21 cellular contexts compared by ENCODE assay signal in genomic region chr1:118949317-118949716, GRCh38. TPM values are rescaled to one million over a fixed set of nuclear protein-coding genes. Genes with fewer than 3 reads are reported as not detected.
DNase-seq lines count a peak whose midpoint lies in the region; ATAC-seq and TF ChIP-seq lines count a peak whose summit lies in the region.
"Had no signal": no experiment of that assay in that cellular context is flagged by ENCODE, and none has a peak within 500 bp of the region (broad histone marks: within the 10 kb centered on the region; RNA-seq: fewer than 3 reads in every experiment).

No MANE protein-coding gene starts in this region.

- POLR2A ChIA-PET in naive thymus-derived CD4-positive, alpha-beta T cell (lab: Charles Lee), result no interaction called here

- H3K27me3 ChIP-seq in right atrium auricular region (no peaks in the 10 kb centered on the region), SJSA1 (replicated peaks) (no peaks in the 10 kb centered on the region), tibial nerve (no peaks in the 10 kb centered on the region)
- no peaks in the 10 kb centered on the region for H3K27me3 ChIP-seq in naive thymus-derived CD4-positive, alpha-beta T cell (ENCODE audit: control insufficient read depth in 2 of 2, insufficient read depth in 2 of 2, low read length in 2 of 2)
- H3K27me3 ChIP-seq: adrenal gland had no signal

- H3K4me1 Mint-ChIP-seq in naive thymus-derived CD4-positive, alpha-beta T cell, result no peaks in the 10 kb centered on the region
- H3K4me1 Mint-ChIP-seq: activated CD4-positive, alpha-beta T cell treated with anti-CD3 and anti-CD28 coated beads, Interleukin-2, amount 10 ng/mL, durations not matched to agents 7 days and 5 days had no signal

- no peak for TF ChIP-seq POLR2A in tibial nerve (IDR thresholded peaks at IDR 0.05)

- H3K27ac Mint-ChIP-seq in naive thymus-derived CD4-positive, alpha-beta T cell, result no peak overlapping the region
- H3K27ac Mint-ChIP-seq: activated CD4-positive, alpha-beta T cell treated with anti-CD3 and anti-CD28 coated beads, Interleukin-2, amount 10 ng/mL, durations not matched to agents 7 days and 5 days; H9 had no signal

- no peak overlapping the region for H3K4me3 ChIP-seq in right atrium auricular region
- H3K4me3 ChIP-seq in SJSA1, result no peak overlapping the region
- no peak overlapping the region for H3K4me3 ChIP-seq in tibial nerve
- no peak overlapping the region for H3K4me3 ChIP-seq in naive thymus-derived CD4-positive, alpha-beta T cell (ENCODE audit: low read length)
- H3K4me3 ChIP-seq: adrenal gland had no signal

- H3K36me3 ChIP-seq in right atrium auricular region (no peaks in the 10 kb centered on the region), SJSA1 (peaks cover 45% of the 10 kb centered on the region), tibial nerve (no peaks in the 10 kb centered on the region)
- H3K36me3 ChIP-seq in naive thymus-derived CD4-positive, alpha-beta T cell (ENCODE audit: control insufficient read depth in 2 of 3, insufficient read depth in 3 of 3, low read length in 3 of 3), result no peaks in the 10 kb centered on the region
- H3K36me3 ChIP-seq: adrenal gland had no signal

- DNase-seq in right atrium auricular region (ENCODE audit: low spot score) (peak; percentile 62), cardiac septum (ENCODE audit: low spot score) (no peak), SJSA1 (ENCODE audit: low read depth in 1 of 2, low spot score in 2 of 2) (peak in 1 of 2 experiments; percentile 29), iris pigment epithelial cell (ENCODE audit: low read depth) (peak; percentile 17), tibial nerve (ENCODE audit: low spot score in 2 of 2) (peak; percentile 37 to 40), ureter (ENCODE audit: low spot score) (no peak), NCI-H1694 treated with DMSO at 0.1 percent for 48 hours (lab: John Stamatoyannopoulos, UW) (no peak)
- DNase-seq in naive thymus-derived CD4-positive, alpha-beta T cell, result no peak
- DNase-seq: activated CD4-positive, alpha-beta T cell treated with anti-CD3 and anti-CD28 coated beads, Interleukin-2, amount 10 ng/mL, durations not matched to agents 7 days and 5 days; activated T-cell treated with anti-CD3 and anti-CD28 coated beads, Interleukin-2, amount 50 U/mL, for 48 hours; adrenal gland; cortex of kidney; H9; mammary epithelial cell; NCI-H2029; NCI-H748 treated with DMSO at 0.1 percent for 48 hours; SHP77; small intestine; stimulated activated naive CD8-positive, alpha-beta T cell treated with anti-CD3 and anti-CD28 coated beads, Interleukin-15, Interleukin-2, amounts not matched to agents 100 U/mL and 50 U/mL, for 24 hours had no signal

- H3K4me3 Mint-ChIP-seq in naive thymus-derived CD4-positive, alpha-beta T cell, result no peak overlapping the region
- H3K4me3 Mint-ChIP-seq: activated CD4-positive, alpha-beta T cell treated with anti-CD3 and anti-CD28 coated beads, Interleukin-2, amount 10 ng/mL, durations not matched to agents 7 days and 5 days; H9 had no signal

- H3K4me1 ChIP-seq in right atrium auricular region (no peaks in the 10 kb centered on the region), SJSA1 (replicated peaks) (peaks cover 74% of the 10 kb centered on the region), tibial nerve (peaks cover 0 to 43% (median 0%) of the 10 kb centered on the region in 4 donors)
- no peaks in the 10 kb centered on the region for H3K4me1 ChIP-seq in naive thymus-derived CD4-positive, alpha-beta T cell (ENCODE audit: control insufficient read depth in 2 of 2, insufficient read depth in 2 of 2, low read length in 2 of 2)
- H3K4me1 ChIP-seq: adrenal gland had no signal

- H3K27me3 Mint-ChIP-seq in naive thymus-derived CD4-positive, alpha-beta T cell, result peaks cover 0 to 27% (median 7%) of the 10 kb centered on the region in 5 donors
- H3K27me3 Mint-ChIP-seq: activated CD4-positive, alpha-beta T cell treated with anti-CD3 and anti-CD28 coated beads, Interleukin-2, amount 10 ng/mL, durations not matched to agents 7 days and 5 days had no signal

- no peak for ATAC-seq in naive thymus-derived CD4-positive, alpha-beta T cell
- ATAC-seq: esophagus mucosa; stimulated activated naive CD8-positive, alpha-beta T cell treated with anti-CD3 and anti-CD28 coated beads, Interleukin-15, Interleukin-2, amounts not matched to agents 100 U/mL and 50 U/mL, for 24 hours had no signal

- H3K36me3 Mint-ChIP-seq in naive thymus-derived CD4-positive, alpha-beta T cell, result no peaks in the 10 kb centered on the region

- 68 to 77% methylated on average over 2 of the region's 2 CpGs for WGBS in tibial nerve, 2 donors

- peaks cover 0 to 18% (median 1%) of the 10 kb centered on the region in 11 donors for H3K9me3 Mint-ChIP-seq in naive thymus-derived CD4-positive, alpha-beta T cell
- H3K9me3 Mint-ChIP-seq: activated CD4-positive, alpha-beta T cell treated with anti-CD3 and anti-CD28 coated beads, Interleukin-2, amount 10 ng/mL, durations not matched to agents 7 days and 5 days had no signal

- peak in 1 of 2 donors; percentile 70 for TF ChIP-seq EP300 in tibial nerve (IDR thresholded peaks at IDR 0.05)

- no peak for TF ChIP-seq CTCF in right atrium auricular region (IDR thresholded peaks at IDR 0.05)
- TF ChIP-seq CTCF in tibial nerve (IDR thresholded peaks at IDR 0.05), result no peak

- CTCF ChIA-PET in naive thymus-derived CD4-positive, alpha-beta T cell (lab: Charles Lee), result no interaction called here

- H3K27ac ChIP-seq in right atrium auricular region (peak overlapping the region in 1 of 2 donors; percentile 28), SJSA1 (peak overlapping the region; percentile 3), tibial nerve (peak overlapping the region in 2 of 4 donors; percentile 49 to 64)
- no peak overlapping the region for H3K27ac ChIP-seq in naive thymus-derived CD4-positive, alpha-beta T cell (ENCODE audit: low read depth, low read length)
- H3K27ac ChIP-seq: adrenal gland had no signal

- H3K9me3 ChIP-seq in right atrium auricular region (no peaks in the 10 kb centered on the region), SJSA1 (replicated peaks) (no peaks in the 10 kb centered on the region), tibial nerve (no peaks in the 10 kb centered on the region)
- no peaks in the 10 kb centered on the region for H3K9me3 ChIP-seq in naive thymus-derived CD4-positive, alpha-beta T cell (ENCODE audit: control insufficient read depth in 2 of 3, low read length in 3 of 3)
- H3K9me3 ChIP-seq: adrenal gland had no signal

- intact Hi-C loops in cardiac septum (cut with DNase I), result no loop called here
- intact Hi-C loops in naive thymus-derived CD4-positive, alpha-beta T cell (cut with micrococcal nuclease), result no loop called here

RNA-seq across cellular contexts. Expression of gene TBX15, which starts 38.8 kb away (rescaled TPM):
- total RNA-seq in right atrium auricular region (1 to 10 TPM; 2.1 to 3.6 TPM), cardiac septum (1.1 TPM), tibial nerve (10 to 100 TPM; 38.7 to 57.0 (median 48.2) TPM), ureter (not detected)
- total RNA-seq in SJSA1 (2014; rRNA removed; shearing (Covaris generic)), result 16.0 and 31.0 TPM in 2 replicates
- total RNA-seq in naive thymus-derived CD4-positive, alpha-beta T cell, result not detected
- not detected for polyA plus RNA-seq in naive thymus-derived CD4-positive, alpha-beta T cell
- total RNA-seq: activated CD4-positive, alpha-beta T cell treated with anti-CD3 and anti-CD28 coated beads, Interleukin-2, amount 10 ng/mL, durations not matched to agents 7 days and 5 days; esophagus mucosa had no signal
- polyA plus RNA-seq: AG04450 had no signal

Comparison
In these comparisons a context has a peak if more than half of its experiments do, and no peak if none do; other contexts are left out.
1. DNase-seq: peak in right atrium auricular region (single experiment), iris pigment epithelial cell (single experiment) and tibial nerve (2 of 2); none in cardiac septum (single experiment), ureter (single experiment), naive thymus-derived CD4-positive, alpha-beta T cell (0 of 9) and NCI-H1694 treated with DMSO at 0.1 percent for 48 hours (single experiment).